ENCODE assay signal across 2 cellular contexts in genomic region chr10:88881335-88881734, GRCh38.
TF ChIP-seq lines count a peak whose summit lies in the region.

No MANE protein-coding gene starts in this region.

TF ChIP-seq in H1, 55 proteins besides CTCF, POLR2A, EP300 and RAD21:
- TF ChIP-seq CEBPB (IDR thresholded peaks at IDR 0.05; ENCODE audit: low read depth, low read length) (no peak), POLR2AphosphoS5 (IDR thresholded peaks at IDR 0.05; ENCODE audit: low read depth, low read length) (no peak), CHD7 (IDR thresholded peaks at IDR 0.05; ENCODE audit: insufficient replicate concordance, low read length) (no peak), EGR1 (IDR thresholded peaks at IDR 0.05; ENCODE audit: borderline replicate concordance, low read depth, low read length) (no peak), BACH1 (IDR thresholded peaks at IDR 0.05; ENCODE audit: low read length) (no peak), SP4 (IDR thresholded peaks at IDR 0.05; ENCODE audit: low read length) (no peak), FOSL1 (IDR thresholded peaks at IDR 0.05; ENCODE audit: insufficient read depth, low read depth, low read length) (no peak), SAP30 (IDR thresholded peaks at IDR 0.05; ENCODE audit: insufficient read depth, insufficient replicate concordance, low read length) (no peak), KDM5A (IDR thresholded peaks at IDR 0.05; ENCODE audit: low read length) (no peak), POU5F1 (IDR thresholded peaks at IDR 0.05; ENCODE audit: low read depth, low read length) (no peak), KDM4A (IDR thresholded peaks at IDR 0.05; ENCODE audit: low read depth, low read length, severe bottlenecking) (no peak), JUND (IDR thresholded peaks at IDR 0.05; ENCODE audit: low read length) (no peak), RBBP5 (IDR thresholded peaks at IDR 0.05; ENCODE audit: borderline replicate concordance, low read depth, low read length) (no peak), GTF2F1 (IDR thresholded peaks at IDR 0.05; ENCODE audit: borderline replicate concordance, low read depth, low read length) (no peak), SUZ12 (IDR thresholded peaks at IDR 0.05; ENCODE audit: low read length) (no peak), RFX5 (IDR thresholded peaks at IDR 0.05; ENCODE audit: borderline replicate concordance, low read depth, low read length) (no peak), KDM1A (IDR thresholded peaks at IDR 0.05; ENCODE audit: borderline replicate concordance, low read length) (no peak), TAF1 (IDR thresholded peaks at IDR 0.05; ENCODE audit: low read depth, low read length) (no peak)

TF ChIP-seq in GM12891, 5 proteins besides CTCF, POLR2A, EP300 and RAD21:
- TF ChIP-seq POLR2AphosphoS5 (IDR thresholded peaks at IDR 0.05; ENCODE audit: low read depth, low read length) (no peak), PAX5 (IDR thresholded peaks at IDR 0.05; ENCODE audit: insufficient read depth, low read length, severe bottlenecking) (no peak), POU2F2 (IDR thresholded peaks at IDR 0.05; ENCODE audit: low read depth, low read length) (no peak), SPI1 (IDR thresholded peaks at IDR 0.05; ENCODE audit: low read depth, low read length) (no peak), TAF1 (IDR thresholded peaks at IDR 0.05; ENCODE audit: low read depth, low read length) (no peak)
TF ChIP-seq in GM12891: peak in this region for 0.
